In the genomic region with DNA sequence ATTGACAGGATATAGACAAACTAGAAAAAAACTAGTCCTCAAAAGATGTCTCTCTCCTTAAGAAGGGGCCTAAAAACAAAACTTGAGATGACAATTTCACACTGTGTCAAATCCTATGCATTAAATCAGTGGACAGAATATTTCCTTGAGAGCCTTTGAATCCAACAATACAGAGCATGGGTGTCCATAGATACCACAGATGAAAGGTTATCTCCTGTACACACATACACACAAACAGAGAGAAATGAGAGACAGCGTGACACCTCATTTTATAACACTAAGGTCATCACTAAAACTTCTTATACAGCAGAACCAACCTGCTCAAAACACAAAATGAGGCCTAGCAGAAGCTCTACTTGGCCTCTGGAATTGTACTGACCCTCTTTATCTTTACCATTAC, we compare ENCODE assay signal across 14 cellular contexts.
A peak's percentile ranks its signal among the peaks of the same experiment; 100 is the strongest.
DNase-seq lines count a peak whose midpoint lies in the region; ATAC-seq, FAIRE-seq and TF ChIP-seq lines count a peak whose summit lies in the region.
"Had no signal": no experiment of that assay in that cellular context is flagged by ENCODE, and none has a peak within 500 bp of the region (broad histone marks: within the 10 kb centered on the region; RNA-seq: fewer than 3 reads in every experiment).

No MANE protein-coding gene starts in this region.

- no peak overlapping the region for H3K27ac Mint-ChIP-seq in stimulated activated naive B cell treated with anti-CD40 and anti-IgM and Interleukin-4, amounts not matched to agents 10 μg/mL and 1 μg/mL and 100 μg/mL, for 72 hours
- H3K27ac Mint-ChIP-seq: CD4-positive, alpha-beta memory T cell had no signal

- H3K4me1 Mint-ChIP-seq in stimulated activated naive B cell treated with anti-CD40 and anti-IgM and Interleukin-4, amounts not matched to agents 10 μg/mL and 1 μg/mL and 100 μg/mL, for 72 hours: no peaks in the 10 kb centered on the region
- H3K4me1 Mint-ChIP-seq: CD14-positive monocyte; CD4-positive, alpha-beta memory T cell had no signal

- ATAC-seq in stimulated activated naive B cell treated with anti-CD40 and anti-IgM and Interleukin-4, amounts not matched to agents 10 μg/mL and 1 μg/mL and 100 μg/mL, for 72 hours (replicated peaks): no peak
- ATAC-seq in HG03280 (IDR thresholded peaks at IDR 0.05; ENCODE audit: unreplicated experiment) (no peak), GM19467 (IDR thresholded peaks at IDR 0.05; ENCODE audit: unreplicated experiment) (no peak)

- peaks cover 0 to 6% of the 10 kb centered on the region in 2 donors for H3K27me3 Mint-ChIP-seq in stimulated activated naive B cell treated with anti-CD40 and anti-IgM and Interleukin-4, amounts not matched to agents 10 μg/mL and 1 μg/mL and 100 μg/mL, for 72 hours

- FAIRE-seq in D721Med (lab: Jason Lieb, UNC): peak; percentile 44

- no peak for TF ChIP-seq CTCF in D721Med (IDR thresholded peaks at IDR 0.05; ENCODE audit: insufficient read depth, missing control alignments)

- no peak for DNase-seq in D721Med (ENCODE audit: insufficient read length, low spot score)
- peak; percentile 65 for DNase-seq in NCI-H146 treated with DMSO at 0.1 percent for 48 hours (lab: John Stamatoyannopoulos, UW; ENCODE audit: unreplicated experiment)
- DNase-seq in substantia nigra (lab: John Stamatoyannopoulos, UW): no peak
- no peak for DNase-seq in stimulated activated naive B cell treated with anti-CD40 and anti-IgM and Interleukin-4, amounts not matched to agents 10 μg/mL and 1 μg/mL and 100 μg/mL, for 72 hours
- DNase-seq: CD4-positive, alpha-beta memory T cell; DMS79 treated with DMSO at 0.1 percent for 48 hours; GF-D8; HCEC 1CT had no signal

- no peaks in the 10 kb centered on the region for H3K9me3 Mint-ChIP-seq in stimulated activated naive B cell treated with anti-CD40 and anti-IgM and Interleukin-4, amounts not matched to agents 10 μg/mL and 1 μg/mL and 100 μg/mL, for 72 hours
- H3K9me3 Mint-ChIP-seq: CD14-positive monocyte; CD4-positive, alpha-beta memory T cell had no signal

- H3K36me3 Mint-ChIP-seq in stimulated activated naive B cell treated with anti-CD40 and anti-IgM and Interleukin-4, amounts not matched to agents 10 μg/mL and 1 μg/mL and 100 μg/mL, for 72 hours: no peaks in the 10 kb centered on the region
- H3K36me3 Mint-ChIP-seq: CD14-positive monocyte; CD4-positive, alpha-beta memory T cell had no signal

- H3K4me3 Mint-ChIP-seq in stimulated activated naive B cell treated with anti-CD40 and anti-IgM and Interleukin-4, amounts not matched to agents 10 μg/mL and 1 μg/mL and 100 μg/mL, for 72 hours: no peak overlapping the region
- H3K4me3 Mint-ChIP-seq: CD14-positive monocyte; CD4-positive, alpha-beta memory T cell had no signal

- H3K27ac ChIP-seq in cingulate gyrus (ENCODE audit: low read depth, low read length) (peak overlapping the region; percentile 26), substantia nigra (ENCODE audit: low read depth, low read length, poor library complexity, severe bottlenecking) (peak overlapping the region; percentile 44)
- H3K27ac ChIP-seq: 22Rv1, BLaER1 had no signal
